ENCODE assay signal across 20 cellular contexts in genomic region chr10:127429601-127430312, GRCh38.
"Had no signal": no experiment of that assay in that cellular context is flagged by ENCODE, and none has a peak within 500 bp of the region (broad histone marks: within the 10 kb centered on the region; RNA-seq: fewer than 3 reads in every experiment).

No MANE protein-coding gene starts in this region.

- H3K4me2 ChIP-seq: KMS-11, SK-N-SH had no signal

- H3K9me3 ChIP-seq: SK-N-SH had no signal

- DNase-seq: Kasumi-1, MM.1S, NCI-H1092 treated with DMSO at 0.1 percent for 48 hours, NCI-H1436, NCI-H187, NCI-H2029, NCI-H2081 treated with DMSO at 0.1 percent for 48 hours, NCI-H2171, NCI-H226, NCI-H446, NCI-H510A, NCI-H524 treated with DMSO at 0.1 percent for 48 hours, NCI-H69, NCI-H774, RPMI8226, SHP77, SK-N-SH had no signal

- H3K9ac ChIP-seq: KMS-11, SK-N-SH had no signal

- H3K4me3 ChIP-seq: K562 had no signal

- H3K27ac ChIP-seq: HL-60, KMS-11 had no signal
